Comparison of ENCODE assay signal across 8 cellular contexts in the genomic region with DNA sequence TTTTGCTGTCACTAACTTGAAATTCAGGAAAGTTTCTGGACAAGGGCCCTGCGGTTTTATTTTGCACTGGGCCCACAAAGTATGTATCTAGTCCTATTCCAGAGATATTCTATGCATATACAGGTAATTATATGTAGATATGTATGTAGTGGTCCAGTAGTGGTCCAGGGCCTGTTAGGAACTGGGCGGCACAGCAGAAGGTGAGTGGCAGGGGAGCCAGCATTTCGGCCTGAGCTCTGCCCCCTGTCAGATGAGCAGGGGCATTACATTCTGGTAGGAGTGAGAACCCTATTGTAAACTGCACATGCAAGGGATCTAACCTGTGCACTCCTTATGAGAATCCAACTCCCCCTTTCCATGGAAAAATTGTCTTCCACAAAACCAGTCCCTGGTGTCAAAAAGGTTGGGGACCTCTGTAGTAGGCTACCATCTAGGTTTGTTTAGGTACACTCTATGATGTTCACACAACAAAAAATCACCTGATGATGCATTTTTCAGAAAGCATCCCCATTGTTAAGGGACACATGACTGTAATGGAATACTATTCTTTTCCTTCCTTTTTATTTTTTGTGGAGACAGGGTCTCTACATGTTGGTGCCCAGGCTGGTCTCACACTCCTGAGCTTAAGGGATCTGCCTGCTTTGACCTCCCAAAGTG. TPM values are rescaled to one million over a fixed set of nuclear protein-coding genes. Genes with fewer than 3 reads are reported as not detected.
DNase-seq lines count a peak whose midpoint lies in the region; ATAC-seq lines count a peak whose summit lies in the region.

No MANE protein-coding gene starts in this region.

- no peak overlapping the region for H3K4me3 Mint-ChIP-seq in activated naive CD8-positive, alpha-beta T cell

- H3K4me1 Mint-ChIP-seq in activated naive CD8-positive, alpha-beta T cell (ENCODE audit: low read depth) = peaks cover 54% of the 10 kb centered on the region

- ATAC-seq in GM21825 (IDR thresholded peaks at IDR 0.05; ENCODE audit: unreplicated experiment) (no peak), HG03439 (IDR thresholded peaks at IDR 0.05; ENCODE audit: unreplicated experiment) (no peak)

- H3K9me3 Mint-ChIP-seq in activated naive CD8-positive, alpha-beta T cell (ENCODE audit: low read depth) = no peaks in the 10 kb centered on the region

- no peaks in the 10 kb centered on the region for H3K27me3 Mint-ChIP-seq in activated naive CD8-positive, alpha-beta T cell

- peaks cover 6% of the 10 kb centered on the region for H3K36me3 Mint-ChIP-seq in activated naive CD8-positive, alpha-beta T cell

- peak; percentile 8 for DNase-seq in NCI-H146 (lab: John Stamatoyannopoulos, UW)
- no peak for DNase-seq in NCI-H146 treated with DMSO at 0.1 percent for 48 hours (lab: John Stamatoyannopoulos, UW; ENCODE audit: unreplicated experiment)
- DNase-seq in Kasumi-1 (lab: John Stamatoyannopoulos, UW) = peak; percentile 40 to 56
- peak; percentile 3 for DNase-seq in myocyte (ENCODE audit: low read depth)
- no peak for DNase-seq in GM19238 (ENCODE audit: insufficient read length, low spot score)

- peak overlapping the region; percentile 75 for H3K27ac Mint-ChIP-seq in activated naive CD8-positive, alpha-beta T cell

RNA-seq across cellular contexts. Expression of a gene that starts 2.8 kb away (rescaled TPM):
- total RNA-seq in myocyte = 32.8 and 40.9 TPM in 2 replicates
- 15.4 TPM for polyA plus RNA-seq in myocyte (2012)

Comparison
In these comparisons a context has a peak if more than half of its experiments do, and no peak if none do; other contexts are left out.
1. DNase-seq: peak in NCI-H146 (single experiment), Kasumi-1 (2 of 2) and myocyte (single experiment); none in NCI-H146 treated with DMSO at 0.1 percent for 48 hours (single experiment) and GM19238 (single experiment).